In genomic region chr3:196697270-196697669, GRCh38 we compare ENCODE assay signal across 15 cellular contexts. TPM values are rescaled to one million over a fixed set of nuclear protein-coding genes. Genes with fewer than 3 reads are reported as not detected.
A peak's percentile ranks its signal among the peaks of the same experiment; 100 is the strongest.
DNase-seq lines count a peak whose midpoint lies in the region; ATAC-seq and TF ChIP-seq lines count a peak whose summit lies in the region.
"Had no signal": no experiment of that assay in that cellular context is flagged by ENCODE, and none has a peak within 500 bp of the region (broad histone marks: within the 10 kb centered on the region; RNA-seq: fewer than 3 reads in every experiment).

No MANE protein-coding gene starts in this region.

- peaks cover 17% of the 10 kb centered on the region for H3K4me1 ChIP-seq in BLaER1

- intact Hi-C loops in natural killer cell (cut with micrococcal nuclease): no loop called here

- peaks cover 16% of the 10 kb centered on the region for H3K4me1 Mint-ChIP-seq in memory B cell
- H3K4me1 Mint-ChIP-seq in stimulated activated naive B cell treated with anti-CD40 and anti-IgM and Interleukin-4, amounts not matched to agents 10 μg/mL and 1 μg/mL and 100 μg/mL, for 72 hours: peaks cover 13 to 20% of the 10 kb centered on the region in 2 donors
- peaks cover 0 to 12% of the 10 kb centered on the region in 2 donors for H3K4me1 Mint-ChIP-seq in natural killer cell

- no peaks in the 10 kb centered on the region for H3K27me3 ChIP-seq in BLaER1

- H3K4me2 ChIP-seq in BLaER1: peak overlapping the region; percentile 23

- no peaks in the 10 kb centered on the region for H3K9me3 ChIP-seq in BLaER1

- no peak overlapping the region for H3K4me3 ChIP-seq in BLaER1
- H3K4me3 ChIP-seq: GM23248 had no signal

- H3K9me3 Mint-ChIP-seq in memory B cell (no peaks in the 10 kb centered on the region), natural killer cell (peaks cover 0 to 2% of the 10 kb centered on the region in 2 donors)
- peaks cover 0 to 3% of the 10 kb centered on the region in 2 donors for H3K9me3 Mint-ChIP-seq in stimulated activated naive B cell treated with anti-CD40 and anti-IgM and Interleukin-4, amounts not matched to agents 10 μg/mL and 1 μg/mL and 100 μg/mL, for 72 hours
- H3K9me3 Mint-ChIP-seq: CD4-positive, CD25-positive, alpha-beta regulatory T cell; CD8-positive, alpha-beta memory T cell had no signal

- H3K36me3 ChIP-seq in BLaER1: no peaks in the 10 kb centered on the region

- H3K9ac ChIP-seq in BLaER1: no peak overlapping the region
- H3K9ac ChIP-seq: GM23248 had no signal

- H3K27me3 Mint-ChIP-seq in memory B cell (no peaks in the 10 kb centered on the region), natural killer cell (ENCODE audit: low read depth in 2 of 2) (no peaks in the 10 kb centered on the region)
- no peaks in the 10 kb centered on the region for H3K27me3 Mint-ChIP-seq in stimulated activated naive B cell treated with anti-CD40 and anti-IgM and Interleukin-4, amounts not matched to agents 10 μg/mL and 1 μg/mL and 100 μg/mL, for 72 hours
- H3K27me3 Mint-ChIP-seq: CD4-positive, CD25-positive, alpha-beta regulatory T cell; CD8-positive, alpha-beta memory T cell had no signal

- no peak for TF ChIP-seq CTCF in natural killer cell (IDR thresholded peaks at IDR 0.05)

- H3K27ac Mint-ChIP-seq in memory B cell: no peak overlapping the region
- no peak overlapping the region for H3K27ac Mint-ChIP-seq in stimulated activated naive B cell treated with anti-CD40 and anti-IgM and Interleukin-4, amounts not matched to agents 10 μg/mL and 1 μg/mL and 100 μg/mL, for 72 hours
- H3K27ac Mint-ChIP-seq in natural killer cell: no peak overlapping the region

- ATAC-seq in memory B cell (ENCODE audit: low read depth) (peak; percentile 77), natural killer cell (no peak)
- peak; percentile 80 for ATAC-seq in stimulated activated naive B cell treated with anti-CD40 and anti-IgM and Interleukin-4, amounts not matched to agents 10 μg/mL and 1 μg/mL and 100 μg/mL, for 72 hours (replicated peaks)

- no peaks in the 10 kb centered on the region for H3K36me3 Mint-ChIP-seq in memory B cell
- peaks cover 5 to 21% of the 10 kb centered on the region in 2 donors for H3K36me3 Mint-ChIP-seq in stimulated activated naive B cell treated with anti-CD40 and anti-IgM and Interleukin-4, amounts not matched to agents 10 μg/mL and 1 μg/mL and 100 μg/mL, for 72 hours
- H3K36me3 Mint-ChIP-seq in natural killer cell: no peaks in the 10 kb centered on the region
- H3K36me3 Mint-ChIP-seq: CD4-positive, CD25-positive, alpha-beta regulatory T cell had no signal

- peak; percentile 54 for DNase-seq in NAMALWA (ENCODE audit: low spot score)
- DNase-seq in memory B cell (ENCODE audit: low spot score in 2 of 2): peak in 1 of 2 donors; percentile 16
- no peak for DNase-seq in stimulated activated naive B cell treated with anti-CD40 and anti-IgM and Interleukin-4, amounts not matched to agents 10 μg/mL and 1 μg/mL and 100 μg/mL, for 72 hours
- DNase-seq in natural killer cell: no peak
- no peak for DNase-seq in OCI-M1 (lab: John Stamatoyannopoulos, UW)
- DNase-seq in superior temporal gyrus (ENCODE audit: extremely low spot score): no peak
- DNase-seq: 8988T; C1 segment of cervical spinal cord; CD4-positive, CD25-positive, alpha-beta regulatory T cell; CD8-positive, alpha-beta memory T cell; COR-L47; GM23248; HCEC 1CT had no signal

- no peak overlapping the region for H3K27ac ChIP-seq in BLaER1
- H3K27ac ChIP-seq: GM23248, HL-60 had no signal

- H4K20me1 ChIP-seq in BLaER1: no peaks in the 10 kb centered on the region

- H3K4me3 Mint-ChIP-seq in memory B cell (no peak overlapping the region), natural killer cell (no peak overlapping the region)
- H3K4me3 Mint-ChIP-seq in stimulated activated naive B cell treated with anti-CD40 and anti-IgM and Interleukin-4, amounts not matched to agents 10 μg/mL and 1 μg/mL and 100 μg/mL, for 72 hours: no peak overlapping the region
- H3K4me3 Mint-ChIP-seq: CD4-positive, CD25-positive, alpha-beta regulatory T cell; CD8-positive, alpha-beta memory T cell had no signal

RNA-seq across cellular contexts. Expression of gene CEP19, which starts 14.8 kb away (rescaled TPM):
- 1 to 10 TPM in 2 of 3 donors, under 1 TPM in 1; 0.92 to 1.8 (median 1.1) TPM for total RNA-seq in natural killer cell

RNA-seq across cellular contexts. Expression of gene PIGX, which starts 14.9 kb away (rescaled TPM):
- 10 to 100 TPM; 23.9 to 31.8 (median 24.2) TPM for total RNA-seq in natural killer cell

RNA-seq across cellular contexts. Expression of gene PAK2, which starts 42.4 kb away (rescaled TPM):
- total RNA-seq in natural killer cell: 10 to 100 TPM; 64.5 to 68.6 (median 66.4) TPM

RNA-seq across cellular contexts. Expression of gene NRROS, which starts 57.8 kb away (rescaled TPM):
- 10 to 100 TPM; 32.5 to 56.3 (median 56.2) TPM for total RNA-seq in natural killer cell

Comparison
In these comparisons a context has a peak if more than half of its experiments do, and no peak if none do; other contexts are left out.
1. ATAC-seq: peak in memory B cell (single experiment) and stimulated activated naive B cell treated with anti-CD40 and anti-IgM and Interleukin-4, amounts not matched to agents 10 μg/mL and 1 μg/mL and 100 μg/mL, for 72 hours (2 of 2); none in natural killer cell (0 of 3).